In genomic region chr7:29077181-29077580, GRCh38 we compare ENCODE assay signal across 31 cellular contexts.
"Had no signal": no experiment of that assay in that cellular context is flagged by ENCODE, and none has a peak within 500 bp of the region (broad histone marks: within the 10 kb centered on the region; RNA-seq: fewer than 3 reads in every experiment).

No MANE protein-coding gene starts in this region.

- ATAC-seq: activated CD4-positive, alpha-beta T cell treated with anti-CD3 and anti-CD28 coated beads for 36 hours; activated CD8-positive, alpha-beta memory T cell treated with anti-CD3 and anti-CD28 coated beads, Interleukin-2, amount 10 ng/mL, durations not matched to agents 7 days and 5 days; activated CD8-positive, alpha-beta T cell treated with anti-CD3 and anti-CD28 coated beads, Interleukin-2, amount 10 ng/mL, durations not matched to agents 7 days and 5 days; body of pancreas; gastroesophageal sphincter; heart right ventricle had no signal

- H3K36me3 ChIP-seq: esophagus squamous epithelium, gastroesophageal sphincter had no signal

- H3K9me3 Mint-ChIP-seq: activated CD4-positive, alpha-beta memory T cell treated with anti-CD3 and anti-CD28 coated beads for 36 hours; activated CD4-positive, alpha-beta T cell treated with anti-CD3 and anti-CD28 coated beads, Interleukin-2, amount 10 ng/mL, durations not matched to agents 24 days and 14 days; activated naive CD4-positive, alpha-beta T cell treated with anti-CD3 and anti-CD28 coated beads, Interleukin-2, amount 10 ng/mL, durations not matched to agents 7 days and 5 days; activated naive CD4-positive, alpha-beta T cell treated with anti-CD3 and anti-CD28 coated beads, Interleukin-2, amount 50 U/mL, for 72 hours; activated naive CD8-positive, alpha-beta T cell treated with anti-CD3 and anti-CD28 coated beads, Interleukin-2, amount 10 ng/mL, durations not matched to agents 7 days and 5 days; activated T-helper 1 cell treated with anti-CD3 and anti-CD28 coated beads, Interleukin-12 subunit alpha, Interleukin-12 subunit beta, Interleukin-2, Interleukin-4 antibody, amounts not matched to agents 30 ng/mL and 10 ng/mL and 1 ng/mL, durations not matched to agents 14 hours and 24 hours and 36 hours; activated T-helper 2 cell treated with anti-CD3 and anti-CD28 coated beads, Interferon-gamma antibody, Interleukin-2, Interleukin-4, amounts not matched to agents 10 μg/mL and 5 μg/mL and 100 μg/mL, durations not matched to agents 14 hours and 24 hours and 36 hours had no signal

- H3K9me3 ChIP-seq: body of pancreas, esophagus squamous epithelium, gastroesophageal sphincter, heart right ventricle had no signal

- H3K27ac Mint-ChIP-seq: activated CD4-positive, alpha-beta memory T cell treated with anti-CD3 and anti-CD28 coated beads for 36 hours; activated CD4-positive, alpha-beta T cell treated with anti-CD3 and anti-CD28 coated beads for 36 hours; activated CD4-positive, alpha-beta T cell treated with anti-CD3 and anti-CD28 coated beads, Interleukin-2, amount 10 ng/mL, durations not matched to agents 24 days and 14 days; activated CD8-positive, alpha-beta memory T cell treated with anti-CD3 and anti-CD28 coated beads, Interleukin-2, amount 10 ng/mL, durations not matched to agents 7 days and 5 days; activated CD8-positive, alpha-beta T cell treated with anti-CD3 and anti-CD28 coated beads, Interleukin-2, amount 10 ng/mL, durations not matched to agents 7 days and 5 days; activated naive CD4-positive, alpha-beta T cell treated with anti-CD3 and anti-CD28 coated beads, Interleukin-2, amount 10 ng/mL, durations not matched to agents 7 days and 5 days; activated naive CD4-positive, alpha-beta T cell treated with anti-CD3 and anti-CD28 coated beads, Interleukin-2, amount 50 U/mL, for 72 hours; activated naive CD8-positive, alpha-beta T cell treated with anti-CD3 and anti-CD28 coated beads, Interleukin-2, amount 10 ng/mL, durations not matched to agents 7 days and 5 days; activated T-helper 1 cell treated with anti-CD3 and anti-CD28 coated beads, Interleukin-12 subunit alpha, Interleukin-12 subunit beta, Interleukin-2, Interleukin-4 antibody, amounts not matched to agents 30 ng/mL and 10 ng/mL and 1 ng/mL, durations not matched to agents 14 hours and 24 hours and 36 hours; activated T-helper 2 cell treated with anti-CD3 and anti-CD28 coated beads, Interferon-gamma antibody, Interleukin-2, Interleukin-4, amounts not matched to agents 10 μg/mL and 5 μg/mL and 100 μg/mL, durations not matched to agents 14 hours and 24 hours and 36 hours had no signal

- H3K4me3 ChIP-seq: body of pancreas, esophagus squamous epithelium, gastroesophageal sphincter, heart right ventricle had no signal

- H3K4me3 Mint-ChIP-seq: activated CD4-positive, alpha-beta memory T cell treated with anti-CD3 and anti-CD28 coated beads for 36 hours; activated CD4-positive, alpha-beta T cell treated with anti-CD3 and anti-CD28 coated beads for 36 hours; activated CD4-positive, alpha-beta T cell treated with anti-CD3 and anti-CD28 coated beads, Interleukin-2, amount 10 ng/mL, durations not matched to agents 24 days and 14 days; activated CD8-positive, alpha-beta memory T cell treated with anti-CD3 and anti-CD28 coated beads, Interleukin-2, amount 10 ng/mL, durations not matched to agents 7 days and 5 days; activated CD8-positive, alpha-beta T cell treated with anti-CD3 and anti-CD28 coated beads, Interleukin-2, amount 10 ng/mL, durations not matched to agents 7 days and 5 days; activated naive CD4-positive, alpha-beta T cell treated with anti-CD3 and anti-CD28 coated beads, Interleukin-2, amount 10 ng/mL, durations not matched to agents 7 days and 5 days; activated naive CD8-positive, alpha-beta T cell treated with anti-CD3 and anti-CD28 coated beads, Interleukin-2, amount 10 ng/mL, durations not matched to agents 7 days and 5 days; activated T-helper 1 cell treated with anti-CD3 and anti-CD28 coated beads, Interleukin-12 subunit alpha, Interleukin-12 subunit beta, Interleukin-2, Interleukin-4 antibody, amounts not matched to agents 30 ng/mL and 10 ng/mL and 1 ng/mL, durations not matched to agents 14 hours and 24 hours and 36 hours had no signal

- FAIRE-seq: colon, endometrium, endothelial cell of umbilical vein had no signal

- DNase-seq: activated CD4-positive, alpha-beta memory T cell treated with anti-CD3 and anti-CD28 coated beads for 36 hours; activated CD4-positive, alpha-beta T cell treated with anti-CD3 and anti-CD28 coated beads for 36 hours; activated CD4-positive, alpha-beta T cell treated with anti-CD3 and anti-CD28 coated beads, Interleukin-2, amount 10 ng/mL, durations not matched to agents 24 days and 14 days; activated CD4-positive, CD25-positive, alpha-beta regulatory T cell; activated CD4-positive, CD25-positive, alpha-beta regulatory T cell treated with anti-CD3 and anti-CD28 coated beads, Interleukin-2, amount 50 U/mL, for 72 hours; activated CD8-positive, alpha-beta memory T cell treated with anti-CD3 and anti-CD28 coated beads, Interleukin-2, amount 10 ng/mL, durations not matched to agents 7 days and 5 days; activated CD8-positive, alpha-beta memory T cell treated with anti-CD3 and anti-CD28 coated beads, Interleukin-2, amount 50 U/mL, for 4 hours; activated CD8-positive, alpha-beta T cell treated with anti-CD3 and anti-CD28 coated beads, Interleukin-2, amount 10 ng/mL, durations not matched to agents 7 days and 5 days; activated gamma-delta T cell; activated naive CD4-positive, alpha-beta T cell; activated naive CD4-positive, alpha-beta T cell treated with anti-CD3 and anti-CD28 coated beads, Interleukin-2, amount 10 ng/mL, durations not matched to agents 7 days and 5 days; activated naive CD8-positive, alpha-beta T cell treated with anti-CD3 and anti-CD28 coated beads, Interleukin-2, amount 10 ng/mL, durations not matched to agents 7 days and 5 days; activated T-cell treated with anti-CD3 and anti-CD28 coated beads, Interleukin-2, amount 50 U/mL, for 1 hour; activated T-cell treated with anti-CD3 and anti-CD28 coated beads, Interleukin-2, amount 50 U/mL, for 48 hours; amniotic stem cell; anterior cingulate cortex; body of pancreas; caudate nucleus; effector CD8-positive, alpha-beta T cell; esophagus squamous epithelium; foreskin melanocyte; heart right ventricle; T-helper 2 cell had no signal

- H3K27ac ChIP-seq: body of pancreas, epithelial cell of prostate, esophagus squamous epithelium, gastroesophageal sphincter, heart right ventricle had no signal

- H3K27me3 Mint-ChIP-seq: activated CD4-positive, alpha-beta memory T cell treated with anti-CD3 and anti-CD28 coated beads for 36 hours; activated naive CD4-positive, alpha-beta T cell treated with anti-CD3 and anti-CD28 coated beads, Interleukin-2, amount 10 ng/mL, durations not matched to agents 7 days and 5 days had no signal

- H3K27me3 ChIP-seq: body of pancreas, esophagus squamous epithelium, gastroesophageal sphincter, heart right ventricle had no signal

- H3K4me1 Mint-ChIP-seq: activated CD4-positive, alpha-beta T cell treated with anti-CD3 and anti-CD28 coated beads for 36 hours; activated CD4-positive, alpha-beta T cell treated with anti-CD3 and anti-CD28 coated beads, Interleukin-2, amount 10 ng/mL, durations not matched to agents 24 days and 14 days; activated CD8-positive, alpha-beta memory T cell treated with anti-CD3 and anti-CD28 coated beads, Interleukin-2, amount 10 ng/mL, durations not matched to agents 7 days and 5 days; activated naive CD4-positive, alpha-beta T cell treated with anti-CD3 and anti-CD28 coated beads, Interleukin-2, amount 10 ng/mL, durations not matched to agents 7 days and 5 days; activated naive CD8-positive, alpha-beta T cell treated with anti-CD3 and anti-CD28 coated beads, Interleukin-2, amount 10 ng/mL, durations not matched to agents 7 days and 5 days had no signal

- H3K4me1 ChIP-seq: body of pancreas, esophagus squamous epithelium, gastroesophageal sphincter, heart right ventricle had no signal

- H3K36me3 Mint-ChIP-seq: activated CD4-positive, alpha-beta memory T cell treated with anti-CD3 and anti-CD28 coated beads for 36 hours; activated CD8-positive, alpha-beta memory T cell treated with anti-CD3 and anti-CD28 coated beads, Interleukin-2, amount 10 ng/mL, durations not matched to agents 7 days and 5 days; activated naive CD4-positive, alpha-beta T cell treated with anti-CD3 and anti-CD28 coated beads, Interleukin-2, amount 10 ng/mL, durations not matched to agents 7 days and 5 days; activated naive CD4-positive, alpha-beta T cell treated with anti-CD3 and anti-CD28 coated beads, Interleukin-2, amount 50 U/mL, for 72 hours; activated naive CD8-positive, alpha-beta T cell treated with anti-CD3 and anti-CD28 coated beads, Interleukin-2, amount 10 ng/mL, durations not matched to agents 7 days and 5 days had no signal
